Comparison of ENCODE assay signal across 9 cellular contexts in the genomic region with DNA sequence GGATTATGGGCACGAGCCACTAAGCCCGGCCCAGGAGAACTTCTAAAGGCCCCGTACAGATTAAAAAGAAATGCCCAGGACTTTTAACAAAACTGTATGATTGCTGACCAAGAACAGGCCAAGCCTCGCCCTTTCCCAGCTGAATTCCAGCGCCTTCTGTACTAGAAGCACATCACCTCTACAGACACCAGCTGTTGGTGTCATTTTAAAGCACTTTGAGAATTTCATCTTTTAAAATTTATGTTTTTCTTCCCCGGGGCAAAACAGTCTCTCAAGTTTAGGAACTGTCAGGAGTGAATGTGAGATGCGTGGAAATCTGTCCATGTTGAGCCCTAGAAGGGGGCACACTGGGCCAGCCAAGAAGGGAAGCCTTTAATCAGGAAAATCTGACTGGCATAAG.
"Had no signal": no experiment of that assay in that cellular context is flagged by ENCODE, and none has a peak within 500 bp of the region (broad histone marks: within the 10 kb centered on the region; RNA-seq: fewer than 3 reads in every experiment).

No MANE protein-coding gene starts in this region.

- H3K9ac ChIP-seq: GM23248 had no signal

- H3K9me3 ChIP-seq: HAP-1 had no signal

- H3K4me3 ChIP-seq: GM23248, HAP-1 had no signal

- H3K36me3 ChIP-seq: HAP-1 had no signal

- DNase-seq: GM23248, GOT3, H7, HFFc6, IMR-90 had no signal

- H3K27ac Mint-ChIP-seq: HFFc6 had no signal

- H2AFZ ChIP-seq: GM23248 had no signal

- H3K4me3 Mint-ChIP-seq: HFFc6 had no signal

- H3K4me1 ChIP-seq: HAP-1 had no signal

- ATAC-seq: HCT116, HepG2 had no signal

- H3K27ac ChIP-seq: GM23248, HL-60 had no signal
